18 cellular contexts compared by ENCODE assay signal in genomic region chr13:114123876-114124275, GRCh38. TPM values are rescaled to one million over a fixed set of nuclear protein-coding genes. Genes with fewer than 3 reads are reported as not detected.
"Had no signal": no experiment of that assay in that cellular context is flagged by ENCODE, and none has a peak within 500 bp of the region (broad histone marks: within the 10 kb centered on the region; RNA-seq: fewer than 3 reads in every experiment).

No MANE protein-coding gene starts in this region.

- H3K9me3 Mint-ChIP-seq: dendritic cell treated with granulocyte-macrophage colony-stimulating factor and Interleukin-4, amounts not matched to agents 40 ng/mL and 50 ng/mL, for 4 days; endodermal cell had no signal

- H3K27me3 Mint-ChIP-seq: activated CD4-positive, alpha-beta memory T cell treated with anti-CD3 and anti-CD28 coated beads, Interleukin-2, amount 10 ng/mL, durations not matched to agents 7 days and 5 days; dendritic cell treated with granulocyte-macrophage colony-stimulating factor and Interleukin-4, amounts not matched to agents 40 ng/mL and 50 ng/mL, for 4 days had no signal

- DNase-seq: activated CD4-positive, alpha-beta memory T cell treated with anti-CD3 and anti-CD28 coated beads, Interleukin-2, amount 10 ng/mL, durations not matched to agents 7 days and 5 days; activated CD8-positive, alpha-beta memory T cell treated with anti-CD3 and anti-CD28 coated beads, Interleukin-2, amount 50 U/mL, for 48 hours; activated naive CD4-positive, alpha-beta T cell treated with anti-CD3 and anti-CD28 coated beads for 36 hours; amygdala; cerebellar nuclear complex; endodermal cell; erythroblast; islet precursor cell; left ventricle myocardium inferior; SW 1271; T-helper 9 cell; trophoblast cell had no signal

- H3K36me3 ChIP-seq: left ventricle myocardium inferior, right atrium auricular region had no signal

- H3K27me3 ChIP-seq: right atrium auricular region, SJSA1 had no signal

- H3K4me3 Mint-ChIP-seq: activated CD4-positive, alpha-beta memory T cell treated with anti-CD3 and anti-CD28 coated beads, Interleukin-2, amount 10 ng/mL, durations not matched to agents 7 days and 5 days; activated naive CD4-positive, alpha-beta T cell treated with anti-CD3 and anti-CD28 coated beads for 36 hours; endodermal cell had no signal

- H3K4me3 ChIP-seq: left ventricle myocardium inferior, right atrium auricular region, SJSA1, smooth muscle cell had no signal

- H3K27ac ChIP-seq: SJSA1 had no signal

- H3K9me3 ChIP-seq: left ventricle myocardium inferior, right atrium auricular region, SJSA1 had no signal

RNA-seq across cellular contexts. Expression of gene CFAP97D2, which starts 55.2 kb away (rescaled TPM):
- total RNA-seq: activated CD4-positive, alpha-beta memory T cell treated with anti-CD3 and anti-CD28 coated beads, Interleukin-2, amount 10 ng/mL, durations not matched to agents 7 days and 5 days; endodermal cell; left ventricle myocardium inferior; mesenteric fat pad; right atrium auricular region; smooth muscle cell; subcutaneous adipose tissue had no signal
- polyA plus RNA-seq: smooth muscle cell had no signal
